26 cellular contexts compared by ENCODE assay signal in genomic region chr14:33545696-33546095, GRCh38.
DNase-seq lines count a peak whose midpoint lies in the region; ATAC-seq, FAIRE-seq and TF ChIP-seq lines count a peak whose summit lies in the region.
"Had no signal": no experiment of that assay in that cellular context is flagged by ENCODE, and none has a peak within 500 bp of the region (broad histone marks: within the 10 kb centered on the region; RNA-seq: fewer than 3 reads in every experiment).

No MANE protein-coding gene starts in this region.

- POLR2A ChIA-PET in CD4-positive, alpha-beta memory T cell (lab: Charles Lee; ENCODE audit: partially characterized antibody) = no interaction called here

- FAIRE-seq in bronchial epithelial cell (lab: Jason Lieb, UNC) = no peak
- peak; percentile 98 for FAIRE-seq in keratinocyte (lab: Jason Lieb, UNC)
- FAIRE-seq: A549, G401.6, GM12891, GM18507, H54 had no signal

- H3K36me3 Mint-ChIP-seq in CD4-positive, alpha-beta memory T cell = no peaks in the 10 kb centered on the region
- H3K36me3 Mint-ChIP-seq: CD14-positive monocyte had no signal

- peak; percentile 73 for ATAC-seq in RWPE2 (ENCODE audit: low read depth)
- ATAC-seq: A549, GM23338 had no signal

- H3K4me3 Mint-ChIP-seq in CD4-positive, alpha-beta memory T cell = no peak overlapping the region
- H3K4me3 Mint-ChIP-seq: CD14-positive monocyte; CD4-positive, alpha-beta T cell; GM23338; HFFc6 had no signal

- H3K9me3 Mint-ChIP-seq in CD4-positive, alpha-beta memory T cell = no peaks in the 10 kb centered on the region
- H3K9me3 Mint-ChIP-seq: CD4-positive, alpha-beta T cell; GM23338 had no signal

- no peak for TF ChIP-seq CTCF in RWPE2 (IDR thresholded peaks at IDR 0.05; ENCODE audit: poor library complexity, severe bottlenecking)
- no peak for TF ChIP-seq CTCF in bronchial epithelial cell (IDR thresholded peaks at IDR 0.05; ENCODE audit: insufficient read depth, low read length, severe bottlenecking)
- no peak for TF ChIP-seq CTCF in keratinocyte (optimal IDR thresholded peaks at IDR 0.05 in 1 of 3, IDR thresholded peaks at IDR 0.05 in 1 of 3, conservative IDR thresholded peaks at IDR 0.05 in 1 of 3; ENCODE audit: extremely low read depth in 1 of 3, insufficient read depth in 2 of 3, low read length in 3 of 3)

- H4K20me1 ChIP-seq in keratinocyte (ENCODE audit: control insufficient read depth, extremely low read depth, insufficient read depth, low read length) = no peaks in the 10 kb centered on the region
- H4K20me1 ChIP-seq: BLaER1 treated with 17β-estradiol and CSF1 and Interleukin-3, amounts not matched to agents 10 nM and 100 nM had no signal

- H3K9ac ChIP-seq in keratinocyte (ENCODE audit: control insufficient read depth, extremely low read depth, insufficient read depth, low read length) = no peak overlapping the region
- H3K9ac ChIP-seq: BLaER1 treated with 17β-estradiol and CSF1 and Interleukin-3, amounts not matched to agents 10 nM and 100 nM had no signal

- H3K27me3 ChIP-seq in RWPE2 (ENCODE audit: insufficient read depth, poor library complexity, severe bottlenecking) (no peaks in the 10 kb centered on the region), bronchial epithelial cell (ENCODE audit: control insufficient read depth, insufficient read depth, low read length) (no peaks in the 10 kb centered on the region), keratinocyte (ENCODE audit: control insufficient read depth, extremely low read depth, insufficient read depth, low read length) (no peaks in the 10 kb centered on the region)
- no peaks in the 10 kb centered on the region for H3K27me3 ChIP-seq in CD4-positive, alpha-beta memory T cell (ENCODE audit: insufficient read depth, low read length)
- H3K27me3 ChIP-seq: BE2C; BLaER1 treated with 17β-estradiol and CSF1 and Interleukin-3, amounts not matched to agents 10 nM and 100 nM had no signal

- no peaks in the 10 kb centered on the region for H3K9me3 ChIP-seq in RWPE2 (ENCODE audit: severe bottlenecking)
- no peaks in the 10 kb centered on the region for H3K9me3 ChIP-seq in keratinocyte (ENCODE audit: control insufficient read depth, low read depth, low read length)
- no peaks in the 10 kb centered on the region for H3K9me3 ChIP-seq in CD4-positive, alpha-beta memory T cell (ENCODE audit: control insufficient read depth in 1 of 2, low read length in 2 of 2)
- H3K9me3 ChIP-seq: A549; BE2C; BLaER1 treated with 17β-estradiol and CSF1 and Interleukin-3, amounts not matched to agents 10 nM and 100 nM; HAP-1 had no signal

- no peaks in the 10 kb centered on the region for H3K27me3 Mint-ChIP-seq in CD4-positive, alpha-beta memory T cell
- H3K27me3 Mint-ChIP-seq: CD4-positive, alpha-beta T cell had no signal

- H2AFZ ChIP-seq in keratinocyte (ENCODE audit: control insufficient read depth, low read length) = no peak overlapping the region
- H2AFZ ChIP-seq: GM23338 had no signal

- H3K27ac ChIP-seq in RWPE2 (ENCODE audit: poor library complexity, severe bottlenecking) (no peak overlapping the region), keratinocyte (ENCODE audit: control insufficient read depth, insufficient read depth, low read length) (no peak overlapping the region), caudate nucleus (ENCODE audit: low read depth, low read length) (no peak overlapping the region)
- no peak overlapping the region for H3K27ac ChIP-seq in CD4-positive, alpha-beta memory T cell (ENCODE audit: low read depth, low read length)
- H3K27ac ChIP-seq: A549; BLaER1 treated with 17β-estradiol and CSF1 and Interleukin-3, amounts not matched to agents 10 nM and 100 nM had no signal

- H3K4me1 ChIP-seq in RWPE2 (ENCODE audit: insufficient read depth, poor library complexity, severe bottlenecking) (peaks cover 7% of the 10 kb centered on the region), keratinocyte (ENCODE audit: control insufficient read depth, extremely low read depth, insufficient read depth, low read length) (peaks cover 11% of the 10 kb centered on the region)
- H3K4me1 ChIP-seq in CD4-positive, alpha-beta memory T cell (ENCODE audit: insufficient read depth, low read length) = no peaks in the 10 kb centered on the region
- H3K4me1 ChIP-seq: A549, BE2C, HAP-1 had no signal

- H3K36me3 ChIP-seq in RWPE2 (ENCODE audit: low read depth) = no peaks in the 10 kb centered on the region
- no peaks in the 10 kb centered on the region for H3K36me3 ChIP-seq in bronchial epithelial cell (ENCODE audit: control insufficient read depth, insufficient read depth, low read length)
- no peaks in the 10 kb centered on the region for H3K36me3 ChIP-seq in keratinocyte (ENCODE audit: control insufficient read depth in 2 of 2, extremely low read depth in 1 of 2, insufficient read depth in 2 of 2, low read length in 2 of 2)
- no peaks in the 10 kb centered on the region for H3K36me3 ChIP-seq in CD4-positive, alpha-beta memory T cell (ENCODE audit: insufficient read depth, low read length)
- H3K36me3 ChIP-seq: BE2C; BLaER1 treated with 17β-estradiol and CSF1 and Interleukin-3, amounts not matched to agents 10 nM and 100 nM; HAP-1 had no signal

- no peaks in the 10 kb centered on the region for H3K9me1 ChIP-seq in keratinocyte (ENCODE audit: control insufficient read depth, extremely low read depth, insufficient read depth, low read length)

- CTCF ChIA-PET in CD4-positive, alpha-beta memory T cell (lab: Charles Lee; ENCODE audit: partially characterized antibody) = no interaction called here

- H3K4me1 Mint-ChIP-seq in CD4-positive, alpha-beta memory T cell = no peaks in the 10 kb centered on the region
- H3K4me1 Mint-ChIP-seq: GM23338 had no signal

- DNase-seq in HPDE6-E6E7 (ENCODE audit: extremely low spot score) = peak; percentile 50
- no peak for DNase-seq in RWPE2 (ENCODE audit: low spot score)
- DNase-seq in bronchial epithelial cell (ENCODE audit: low read depth) = peak; percentile 75
- DNase-seq in keratinocyte (ENCODE audit: low read depth, low spot score) = no peak
- no peak for DNase-seq in CD4-positive, alpha-beta memory T cell
- no peak for DNase-seq in caudate nucleus (lab: John Stamatoyannopoulos, UW)
- DNase-seq in OCI-M2 (lab: John Stamatoyannopoulos, UW; ENCODE audit: unreplicated experiment) = no peak
- DNase-seq: 8988T; ACHN; AML-193; BE2C; Calu3; CD4-positive, alpha-beta T cell; COR-L47; DMS53; DND-41; HFFc6 had no signal

- no peak overlapping the region for H3K4me3 ChIP-seq in RWPE2 (ENCODE audit: severe bottlenecking)
- no peak overlapping the region for H3K4me3 ChIP-seq in bronchial epithelial cell (ENCODE audit: low read depth, low read length)
- H3K4me3 ChIP-seq in keratinocyte (ENCODE audit: control insufficient read depth in 2 of 3, extremely low read depth in 1 of 3, insufficient read depth in 2 of 3, low read depth in 1 of 3, low read length in 3 of 3) = no peak overlapping the region
- no peak overlapping the region for H3K4me3 ChIP-seq in CD4-positive, alpha-beta memory T cell (ENCODE audit: low read length in 2 of 2)
- H3K4me3 ChIP-seq: A549; BLaER1 treated with 17β-estradiol and CSF1 and Interleukin-3, amounts not matched to agents 10 nM and 100 nM; GM23338; HAP-1 had no signal

- peak overlapping the region; percentile 53 for H3K4me2 ChIP-seq in keratinocyte (ENCODE audit: control insufficient read depth, extremely low read depth, insufficient read depth, low read depth, low read length)
- H3K4me2 ChIP-seq: A549; BLaER1 treated with 17β-estradiol and CSF1 and Interleukin-3, amounts not matched to agents 10 nM and 100 nM; GM23338 had no signal

- dilution Hi-C loops in keratinocyte (cut with MboI; ENCODE audit: extremely low pct_ligation_motif_present, low sequenced_read_pairs) = no loop called here

- intact Hi-C loops in CD4-positive, alpha-beta memory T cell (cut with micrococcal nuclease) = no loop called here

- no peaks in the 10 kb centered on the region for H3K79me2 ChIP-seq in keratinocyte (ENCODE audit: control insufficient read depth, insufficient read depth, low read length)

- H3K27ac Mint-ChIP-seq in CD4-positive, alpha-beta memory T cell = no peak overlapping the region
- H3K27ac Mint-ChIP-seq: CD14-positive monocyte; CD4-positive, alpha-beta T cell; GM23338; HFFc6 had no signal

Comparison
In these comparisons a context has a peak if more than half of its experiments do, and no peak if none do; other contexts are left out.
1. DNase-seq: peak in HPDE6-E6E7 (single experiment) and bronchial epithelial cell (single experiment); none in RWPE2 (single experiment), keratinocyte (single experiment), CD4-positive, alpha-beta memory T cell (0 of 5), caudate nucleus (0 of 61) and OCI-M2 (single experiment).